24 cellular contexts compared by ENCODE assay signal in genomic region chr11:4019891-4020290, GRCh38.
DNase-seq lines count a peak whose midpoint lies in the region; ATAC-seq and TF ChIP-seq lines count a peak whose summit lies in the region.
"Had no signal": no experiment of that assay in that cellular context is flagged by ENCODE, and none has a peak within 500 bp of the region (broad histone marks: within the 10 kb centered on the region; RNA-seq: fewer than 3 reads in every experiment).

No MANE protein-coding gene starts in this region.

- H3K9me3 Mint-ChIP-seq in CD8-positive, alpha-beta T cell: no peaks in the 10 kb centered on the region
- H3K9me3 Mint-ChIP-seq in HFFc6 (no peaks in the 10 kb centered on the region), naive B cell (peaks cover 0 to 10% (median 6%) of the 10 kb centered on the region in 7 donors), endodermal cell (peaks cover 3% of the 10 kb centered on the region)
- H3K9me3 Mint-ChIP-seq in central memory CD8-positive, alpha-beta T cell: no peaks in the 10 kb centered on the region

- CTCF ChIA-PET in CD8-positive, alpha-beta T cell (lab: Charles Lee): interaction anchor here (0.8 to 1.2 kb wide), 2 partner anchors 27 to 52 kb away, joined by 3 to 5 read pairs; no protein-coding TSS in a partner anchor

- peaks cover 32% of the 10 kb centered on the region for H3K36me3 Mint-ChIP-seq in CD8-positive, alpha-beta T cell
- H3K36me3 Mint-ChIP-seq in HFFc6 (ENCODE audit: low read depth) (peaks cover 6% of the 10 kb centered on the region), naive B cell (peaks cover 25 to 30% of the 10 kb centered on the region in 2 donors), endodermal cell (ENCODE audit: low read depth) (no peaks in the 10 kb centered on the region)
- peaks cover 8% of the 10 kb centered on the region for H3K36me3 Mint-ChIP-seq in central memory CD8-positive, alpha-beta T cell (ENCODE audit: insufficient read depth)

- H3K27me3 ChIP-seq in CD8-positive, alpha-beta T cell (ENCODE audit: insufficient read depth, low read length): no peaks in the 10 kb centered on the region
- no peaks in the 10 kb centered on the region for H3K27me3 ChIP-seq in endodermal cell (ENCODE audit: control insufficient read depth, insufficient read depth, low read length, poor library complexity, severe bottlenecking)
- H3K27me3 ChIP-seq in esophagus squamous epithelium: no peaks in the 10 kb centered on the region
- H3K27me3 ChIP-seq: body of pancreas, esophagus muscularis mucosa, upper lobe of left lung had no signal

- no peak for DNase-seq in CD8-positive, alpha-beta T cell
- DNase-seq in HFFc6 (peak; percentile 18), naive B cell (no peak), NCI-H446 treated with DMSO at 0.1 percent for 48 hours (lab: John Stamatoyannopoulos, UW) (no peak), endodermal cell (no peak), esophagus squamous epithelium (lab: John Stamatoyannopoulos, UW) (no peak), 8988T (no peak)
- DNase-seq in central memory CD8-positive, alpha-beta T cell (ENCODE audit: low spot score in 2 of 2): no peak
- DNase-seq: activated CD8-positive, alpha-beta memory T cell treated with anti-CD3 and anti-CD28 coated beads, Interleukin-2, amount 50 U/mL, for 4 hours; body of pancreas; effector CD8-positive, alpha-beta T cell; Kasumi-1; kidney; mucosa of descending colon; NCI-H2029 treated with DMSO at 0.1 percent for 48 hours; NCI-H226; NCI-H748 treated with DMSO at 0.1 percent for 48 hours; T-helper 9 cell; upper lobe of left lung; WERI-Rb-1 had no signal

- peaks cover 56% of the 10 kb centered on the region for H3K4me1 Mint-ChIP-seq in CD8-positive, alpha-beta T cell (ENCODE audit: low read depth)
- peaks cover 28% of the 10 kb centered on the region for H3K4me1 Mint-ChIP-seq in HFFc6 (ENCODE audit: low read depth)
- H3K4me1 Mint-ChIP-seq in central memory CD8-positive, alpha-beta T cell: peaks cover 67% of the 10 kb centered on the region
- H3K4me1 Mint-ChIP-seq in naive B cell: peaks cover 36 to 71% (median 41%) of the 10 kb centered on the region in 3 donors
- H3K4me1 Mint-ChIP-seq in endodermal cell: peaks cover 4% of the 10 kb centered on the region

- peak overlapping the region; percentile 56 for H3K27ac Mint-ChIP-seq in CD8-positive, alpha-beta T cell
- H3K27ac Mint-ChIP-seq in HFFc6: peak overlapping the region; percentile 39
- peak overlapping the region; percentile 10 for H3K27ac Mint-ChIP-seq in central memory CD8-positive, alpha-beta T cell (ENCODE audit: low read depth)
- H3K27ac Mint-ChIP-seq in naive B cell: peak overlapping the region in 4 of 6 donors; percentile 17 to 49 (median 30)
- no peak overlapping the region for H3K27ac Mint-ChIP-seq in endodermal cell

- TF ChIP-seq POLR2A in esophagus squamous epithelium (IDR thresholded peaks at IDR 0.05): no peak

- H3K9me3 ChIP-seq in CD8-positive, alpha-beta T cell (ENCODE audit: low read length): no peaks in the 10 kb centered on the region
- no peaks in the 10 kb centered on the region for H3K9me3 ChIP-seq in endodermal cell (ENCODE audit: control insufficient read depth, low read length)
- no peaks in the 10 kb centered on the region for H3K9me3 ChIP-seq in esophagus squamous epithelium
- H3K9me3 ChIP-seq: body of pancreas, esophagus muscularis mucosa, HAP-1, mucosa of descending colon, prostate gland, upper lobe of left lung had no signal

- no peak overlapping the region for H3K27ac ChIP-seq in CD8-positive, alpha-beta T cell (ENCODE audit: low read depth, low read length)
- H3K27ac ChIP-seq in endodermal cell (ENCODE audit: low read depth, low read length): no peak overlapping the region
- H3K27ac ChIP-seq in esophagus squamous epithelium: no peak overlapping the region
- H3K27ac ChIP-seq: body of pancreas, esophagus muscularis mucosa, prostate gland, RWPE1, upper lobe of left lung, WERI-Rb-1 had no signal

- no peaks in the 10 kb centered on the region for H3K27me3 Mint-ChIP-seq in CD8-positive, alpha-beta T cell (ENCODE audit: low read depth)
- H3K27me3 Mint-ChIP-seq in HFFc6 (ENCODE audit: insufficient read depth): no peaks in the 10 kb centered on the region; the same call in 1 of the 2 replicates
- no peaks in the 10 kb centered on the region for H3K27me3 Mint-ChIP-seq in central memory CD8-positive, alpha-beta T cell
- H3K27me3 Mint-ChIP-seq in naive B cell: no peaks in the 10 kb centered on the region
- no peaks in the 10 kb centered on the region for H3K27me3 Mint-ChIP-seq in endodermal cell (ENCODE audit: insufficient read depth)

- WGBS in endodermal cell (ENCODE audit: insufficient coverage in 1 of 2, insufficient read length in 1 of 2), 2 experiments: 96% methylated on average over 3 of the region's 3 CpGs; no CpG with 5 or more reads in 1 of the 2 experiments
- WGBS in esophagus squamous epithelium, 2 donors: 54 to 61% methylated on average over 3 of the region's 3 CpGs

- no peak overlapping the region for H3K4me3 Mint-ChIP-seq in CD8-positive, alpha-beta T cell
- H3K4me3 Mint-ChIP-seq in HFFc6 (peak overlapping the region; percentile 11; the same call in 1 of the 2 replicates), naive B cell (no peak overlapping the region), endodermal cell (no peak overlapping the region)
- H3K4me3 Mint-ChIP-seq in central memory CD8-positive, alpha-beta T cell: no peak overlapping the region

- no peak overlapping the region for H3K4me3 ChIP-seq in CD8-positive, alpha-beta T cell (ENCODE audit: low read depth, low read length)
- H3K4me3 ChIP-seq in endodermal cell (ENCODE audit: low read length): no peak overlapping the region
- H3K4me3 ChIP-seq in esophagus squamous epithelium: no peak overlapping the region
- H3K4me3 ChIP-seq: body of pancreas, esophagus muscularis mucosa, HAP-1, mucosa of descending colon, prostate gland, upper lobe of left lung had no signal

- H3K36me3 ChIP-seq in CD8-positive, alpha-beta T cell (ENCODE audit: insufficient read depth, low read length): peaks cover 9% of the 10 kb centered on the region
- H3K36me3 ChIP-seq in endodermal cell (ENCODE audit: control insufficient read depth, insufficient read depth, low read length) (no peaks in the 10 kb centered on the region), esophagus squamous epithelium (peaks cover 0 to 14% (median 0%) of the 10 kb centered on the region in 3 donors)
- H3K36me3 ChIP-seq: esophagus muscularis mucosa, HAP-1, prostate gland, upper lobe of left lung, WERI-Rb-1 had no signal

- H3K9ac ChIP-seq in endodermal cell (ENCODE audit: extremely low read depth, low read length, poor library complexity, severe bottlenecking): no peak overlapping the region

- ATAC-seq in CD8-positive, alpha-beta T cell: no peak
- ATAC-seq in central memory CD8-positive, alpha-beta T cell (replicated peaks; ENCODE audit: extremely low read depth, poor library complexity, severe bottlenecking): no peak
- ATAC-seq in naive B cell (ENCODE audit: low read depth in 2 of 2): no peak
- ATAC-seq: body of pancreas, mucosa of descending colon had no signal

- no peak for TF ChIP-seq CTCF in CD8-positive, alpha-beta T cell (IDR thresholded peaks at IDR 0.05)
- no peak for TF ChIP-seq CTCF in HFFc6 (IDR thresholded peaks at IDR 0.05)
- TF ChIP-seq CTCF in endodermal cell (conservative IDR thresholded peaks at IDR 0.05): no peak
- no peak for TF ChIP-seq CTCF in esophagus squamous epithelium (IDR thresholded peaks at IDR 0.05)

- POLR2A ChIA-PET in CD8-positive, alpha-beta T cell (lab: Charles Lee): interaction anchor here (1.1 kb wide), 1 partner anchor 165 kb away, joined by 3 read pairs; no protein-coding TSS in a partner anchor

- intact Hi-C loops in CD8-positive, alpha-beta T cell (cut with DNase I, micrococcal nuclease): no loop called here
- intact Hi-C loops in esophagus squamous epithelium (cut with DNase I): no loop called here

- H3K4me1 ChIP-seq in CD8-positive, alpha-beta T cell (ENCODE audit: insufficient read depth, low read length): peaks cover 15% of the 10 kb centered on the region
- H3K4me1 ChIP-seq in endodermal cell (ENCODE audit: control insufficient read depth, insufficient read depth, low read length) (no peaks in the 10 kb centered on the region), esophagus squamous epithelium (peaks cover 5 to 42% (median 10%) of the 10 kb centered on the region in 3 donors)
- H3K4me1 ChIP-seq: HAP-1, prostate gland had no signal
